In genomic region chr3:42544492-42545283, GRCh38 we compare ENCODE assay signal across 12 cellular contexts. TPM values are rescaled to one million over a fixed set of nuclear protein-coding genes. Genes with fewer than 3 reads are reported as not detected.
DNase-seq lines count a peak whose midpoint lies in the region; ATAC-seq and TF ChIP-seq lines count a peak whose summit lies in the region.
"Had no signal": no experiment of that assay in that cellular context is flagged by ENCODE, and none has a peak within 500 bp of the region (broad histone marks: within the 10 kb centered on the region; RNA-seq: fewer than 3 reads in every experiment).

No MANE protein-coding gene starts in this region.

- peak; percentile 86 for DNase-seq in DMS53 (lab: John Stamatoyannopoulos, UW)
- DNase-seq in NCI-H748 (lab: John Stamatoyannopoulos, UW; ENCODE audit: unreplicated experiment) = peak; percentile 84
- DNase-seq in esophagus muscularis mucosa (ENCODE audit: extremely low spot score) = no peak
- no peak for DNase-seq in osteoblast (ENCODE audit: insufficient read length, low spot score, missing footprints)
- DNase-seq in activated CD8-positive, alpha-beta T cell treated with anti-CD3 and anti-CD28 coated beads, Interleukin-2, amount 10 ng/mL, durations not matched to agents 7 days and 5 days = no peak
- no peak for DNase-seq in MV-4-11 (lab: John Stamatoyannopoulos, UW)
- DNase-seq: activated CD4-positive, alpha-beta T cell treated with anti-CD3 and anti-CD28 coated beads, Interleukin-2, amount 10 ng/mL, durations not matched to agents 24 days and 14 days; NCI-H524 had no signal

- H3K27ac ChIP-seq in esophagus muscularis mucosa (replicated peaks in 1 of 4) (peak overlapping the region; percentile 27 to 46 (median 36)), osteoblast (ENCODE audit: low read depth, low read length) (no peak overlapping the region)
- H3K27ac ChIP-seq: vagina had no signal

- H3K4me2 ChIP-seq in osteoblast (ENCODE audit: insufficient read depth, low read length) = no peak overlapping the region

- no peaks in the 10 kb centered on the region for H3K79me2 ChIP-seq in osteoblast (ENCODE audit: insufficient read depth, low read length)

- TF ChIP-seq EP300 in esophagus muscularis mucosa (IDR thresholded peaks at IDR 0.05) = no peak

- POLR2A ChIA-PET in activated CD8-positive, alpha-beta T cell treated with anti-CD3 and anti-CD28 coated beads, Interleukin-2, amount 10 ng/mL, durations not matched to agents 7 days and 5 days (lab: Charles Lee) = interaction anchor here (0.7 kb wide), 1 partner anchor 35 kb away, joined by 3 read pairs; no protein-coding TSS in a partner anchor

- H3K4me1 ChIP-seq in esophagus muscularis mucosa (peaks cover 14 to 34% (median 29%) of the 10 kb centered on the region in 4 donors), osteoblast (ENCODE audit: insufficient read depth, low read length) (no peaks in the 10 kb centered on the region)

- TF ChIP-seq CTCF in esophagus muscularis mucosa (IDR thresholded peaks at IDR 0.05) (peak in 1 of 3 experiments; percentile 20), osteoblast (IDR thresholded peaks at IDR 0.05; ENCODE audit: extremely low read depth, low read depth, low read length) (peak; percentile 12)

- H3K9me3 Mint-ChIP-seq in activated CD8-positive, alpha-beta T cell treated with anti-CD3 and anti-CD28 coated beads, Interleukin-2, amount 10 ng/mL, durations not matched to agents 7 days and 5 days (ENCODE audit: insufficient read depth) = no peaks in the 10 kb centered on the region
- H3K9me3 Mint-ChIP-seq: activated CD4-positive, alpha-beta T cell treated with anti-CD3 and anti-CD28 coated beads, Interleukin-2, amount 10 ng/mL, durations not matched to agents 24 days and 14 days; brain had no signal

- peaks cover 6% of the 10 kb centered on the region for H4K20me1 ChIP-seq in osteoblast (ENCODE audit: insufficient read depth, low read length)

- H3K4me1 Mint-ChIP-seq in activated CD8-positive, alpha-beta T cell treated with anti-CD3 and anti-CD28 coated beads, Interleukin-2, amount 10 ng/mL, durations not matched to agents 7 days and 5 days (ENCODE audit: low read depth) = no peaks in the 10 kb centered on the region
- H3K4me1 Mint-ChIP-seq: brain had no signal

- H3K4me3 ChIP-seq in esophagus muscularis mucosa (no peak overlapping the region), osteoblast (ENCODE audit: insufficient read depth, low read length) (no peak overlapping the region)
- H3K4me3 ChIP-seq: vagina had no signal

- no peak overlapping the region for H3K27ac Mint-ChIP-seq in activated CD8-positive, alpha-beta T cell treated with anti-CD3 and anti-CD28 coated beads, Interleukin-2, amount 10 ng/mL, durations not matched to agents 7 days and 5 days
- H3K27ac Mint-ChIP-seq: activated CD4-positive, alpha-beta T cell treated with anti-CD3 and anti-CD28 coated beads, Interleukin-2, amount 10 ng/mL, durations not matched to agents 24 days and 14 days; brain had no signal

- H3K9me3 ChIP-seq in esophagus muscularis mucosa = no peaks in the 10 kb centered on the region
- no peaks in the 10 kb centered on the region for H3K9me3 ChIP-seq in osteoblast (ENCODE audit: low read depth, low read length)
- H3K9me3 ChIP-seq: vagina had no signal

- H3K27me3 ChIP-seq in esophagus muscularis mucosa (peaks cover 0 to 4% (median 0%) of the 10 kb centered on the region in 4 donors), osteoblast (ENCODE audit: insufficient read depth, low read length) (no peaks in the 10 kb centered on the region)
- H3K27me3 ChIP-seq: vagina had no signal

- no peak overlapping the region for H3K4me3 Mint-ChIP-seq in activated CD8-positive, alpha-beta T cell treated with anti-CD3 and anti-CD28 coated beads, Interleukin-2, amount 10 ng/mL, durations not matched to agents 7 days and 5 days
- H3K4me3 Mint-ChIP-seq: activated CD4-positive, alpha-beta T cell treated with anti-CD3 and anti-CD28 coated beads, Interleukin-2, amount 10 ng/mL, durations not matched to agents 24 days and 14 days; brain had no signal

- peaks cover 9% of the 10 kb centered on the region for H3K36me3 Mint-ChIP-seq in activated CD8-positive, alpha-beta T cell treated with anti-CD3 and anti-CD28 coated beads, Interleukin-2, amount 10 ng/mL, durations not matched to agents 7 days and 5 days (ENCODE audit: low read depth)
- H3K36me3 Mint-ChIP-seq: brain had no signal

- intact Hi-C loops in esophagus muscularis mucosa (cut with DNase I) = loop anchor here (5.0 kb wide), 2 partner anchors 42 to 312 kb away; partner anchors contain the start of gene VIPR1

- 42% methylated on average over 6 of the region's 12 CpGs for WGBS in esophagus muscularis mucosa

- H3K36me3 ChIP-seq in esophagus muscularis mucosa (peaks cover 0 to 23% (median 10%) of the 10 kb centered on the region in 4 donors), osteoblast (ENCODE audit: insufficient read depth, low read length) (no peaks in the 10 kb centered on the region)
- H3K36me3 ChIP-seq: vagina had no signal

- H3K27me3 Mint-ChIP-seq in activated CD8-positive, alpha-beta T cell treated with anti-CD3 and anti-CD28 coated beads, Interleukin-2, amount 10 ng/mL, durations not matched to agents 7 days and 5 days (ENCODE audit: low read depth) = no peaks in the 10 kb centered on the region
- H3K27me3 Mint-ChIP-seq: activated CD4-positive, alpha-beta T cell treated with anti-CD3 and anti-CD28 coated beads, Interleukin-2, amount 10 ng/mL, durations not matched to agents 24 days and 14 days; brain had no signal

- TF ChIP-seq POLR2A in esophagus muscularis mucosa (IDR thresholded peaks at IDR 0.05; ENCODE audit: low read depth) = no peak

- no peak overlapping the region for H2AFZ ChIP-seq in osteoblast (ENCODE audit: low read length)

- ATAC-seq in GM18502 (IDR thresholded peaks at IDR 0.05; ENCODE audit: poor library complexity, unreplicated experiment) (no peak), GM18909 (IDR thresholded peaks at IDR 0.05; ENCODE audit: poor library complexity, unreplicated experiment) (no peak)
- ATAC-seq in activated CD8-positive, alpha-beta T cell treated with anti-CD3 and anti-CD28 coated beads, Interleukin-2, amount 10 ng/mL, durations not matched to agents 7 days and 5 days = no peak

- CTCF ChIA-PET in activated CD8-positive, alpha-beta T cell treated with anti-CD3 and anti-CD28 coated beads, Interleukin-2, amount 10 ng/mL, durations not matched to agents 7 days and 5 days (lab: Charles Lee) = interaction anchor here (1.5 to 17.5 kb wide), 4 partner anchors 9 to 297 kb away, joined by 6 to 183 read pairs (median 49); partner anchors contain the start of gene VIPR1

RNA-seq across cellular contexts. Expression of gene SEC22C, which starts 37.1 kb away (rescaled TPM):
- total RNA-seq in esophagus muscularis mucosa = 10 to 100 TPM; 52.7 to 62.7 (median 57.9) TPM
- total RNA-seq in osteoblast = 60.1 and 62.2 TPM in 2 replicates
- 10 to 100 TPM; 49.3 to 51.4 TPM for total RNA-seq in activated CD8-positive, alpha-beta T cell treated with anti-CD3 and anti-CD28 coated beads, Interleukin-2, amount 10 ng/mL, durations not matched to agents 7 days and 5 days

RNA-seq across cellular contexts. Expression of gene VIPR1, which starts 42.2 kb away (rescaled TPM):
- total RNA-seq in esophagus muscularis mucosa (1 to 10 TPM; 3.0 to 6.6 (median 4.6) TPM), osteoblast (not detected in 2 replicates)
- total RNA-seq in activated CD8-positive, alpha-beta T cell treated with anti-CD3 and anti-CD28 coated beads, Interleukin-2, amount 10 ng/mL, durations not matched to agents 7 days and 5 days = 1 to 10 TPM; 9.1 to 9.5 TPM

RNA-seq across cellular contexts. Expression of gene SS18L2, which starts 46.0 kb away (rescaled TPM):
- total RNA-seq in esophagus muscularis mucosa = 10 to 100 TPM; 11.1 to 15.6 (median 13.6) TPM
- 11.6 and 12.7 TPM in 2 replicates for total RNA-seq in osteoblast
- 10 to 100 TPM; 68.6 to 68.7 TPM for total RNA-seq in activated CD8-positive, alpha-beta T cell treated with anti-CD3 and anti-CD28 coated beads, Interleukin-2, amount 10 ng/mL, durations not matched to agents 7 days and 5 days

RNA-seq across cellular contexts. Expression of gene NKTR, which starts 55.8 kb away (rescaled TPM):
- total RNA-seq in esophagus muscularis mucosa = 10 to 100 TPM; 24.7 to 73.1 (median 36.0) TPM
- 80.3 and 98.4 TPM in 2 replicates for total RNA-seq in osteoblast
- 10 to 100 TPM; 85.9 to 90.3 TPM for total RNA-seq in activated CD8-positive, alpha-beta T cell treated with anti-CD3 and anti-CD28 coated beads, Interleukin-2, amount 10 ng/mL, durations not matched to agents 7 days and 5 days

Comparison
In these comparisons a context has a peak if more than half of its experiments do, and no peak if none do; other contexts are left out.
1. DNase-seq: peak in DMS53 (single experiment) and NCI-H748 (single experiment); none in esophagus muscularis mucosa (single experiment), osteoblast (single experiment), activated CD8-positive, alpha-beta T cell treated with anti-CD3 and anti-CD28 coated beads, Interleukin-2, amount 10 ng/mL, durations not matched to agents 7 days and 5 days (single experiment) and MV-4-11 (single experiment).